In genomic region chr16:19067349-19068236, GRCh38 we compare ENCODE assay signal across 1 cellular context.
A peak's percentile ranks its signal among the peaks of the same experiment; 100 is the strongest.
TF ChIP-seq lines count a peak whose summit lies in the region.

Gene COQ7 (plus strand): TSS chr16:19067614. CDS start chr16:19067665, 51 bp downstream.

TF ChIP-seq in GM12878, 131 proteins besides CTCF, POLR2A, EP300 and RAD21 (continued from another document and continues in another):
- TF ChIP-seq ZBTB40 (IDR thresholded peaks at IDR 0.05; ENCODE audit: borderline replicate concordance) (peak; percentile 79; the same call in 1 of the 2 replicates), GABPA (IDR thresholded peaks at IDR 0.05; ENCODE audit: low read depth) (peak; percentile 81), BHLHE40 (IDR thresholded peaks at IDR 0.05; ENCODE audit: borderline replicate concordance in 1 of 2, low read depth in 2 of 2, low read length in 1 of 2) (peak; percentile 50 to 83; a peak in 3 of 4 replicates), ELK1 (IDR thresholded peaks at IDR 0.05; ENCODE audit: low read depth, low read length) (peak; percentile 69), CBX3 (IDR thresholded peaks at IDR 0.05; ENCODE audit: borderline replicate concordance, low read depth) (no peak), CEBPZ (IDR thresholded peaks at IDR 0.05; ENCODE audit: low read depth, low read length) (no peak), TCF7 (IDR thresholded peaks at IDR 0.05; ENCODE audit: borderline replicate concordance) (no peak), NFXL1 (IDR thresholded peaks at IDR 0.05; ENCODE audit: borderline replicate concordance) (no peak), FOXM1 (IDR thresholded peaks at IDR 0.05; ENCODE audit: low read depth, low read length) (no peak), CHD2 (IDR thresholded peaks at IDR 0.05; ENCODE audit: borderline replicate concordance, low read depth, low read length) (peak; percentile 92), CHD4 (IDR thresholded peaks at IDR 0.05) (no peak), YBX1 (IDR thresholded peaks at IDR 0.05) (no peak), MXI1 (IDR thresholded peaks at IDR 0.05; ENCODE audit: low read depth, low read length) (peak; percentile 87), KLF5 (IDR thresholded peaks at IDR 0.05; ENCODE audit: partially characterized antibody) (peak; percentile 88), SREBF1 (IDR thresholded peaks at IDR 0.05; ENCODE audit: low read length) (no peak; the same call in 1 of the 2 replicates), RAD51 (IDR thresholded peaks at IDR 0.05) (peak; percentile 82), IKZF1 (conservative IDR thresholded peaks at IDR 0.05) (peak; percentile 67), E2F4 (IDR thresholded peaks at IDR 0.05; ENCODE audit: low read depth, low read length) (peak; percentile 43), MYC (IDR thresholded peaks at IDR 0.05; ENCODE audit: insufficient read depth, insufficient read length, insufficient replicate concordance, low read length, severe bottlenecking) (no peak), TAF1 (IDR thresholded peaks at IDR 0.05; ENCODE audit: borderline replicate concordance, low read depth, low read length) (0 out of 2 replicates have a peak, but pooled peaks have one; percentile 46), NRF1 (conservative IDR thresholded peaks at IDR 0.05; ENCODE audit: low read depth, low read length) (peak; percentile 38), SMARCA5 (IDR thresholded peaks at IDR 0.05) (peak; percentile 50; the same call in 1 of the 2 replicates), ESRRA (IDR thresholded peaks at IDR 0.05; ENCODE audit: low read length) (peak; percentile 80), SMAD1 (IDR thresholded peaks at IDR 0.05; ENCODE audit: low read depth, partially characterized antibody) (no peak), PAX8 (IDR thresholded peaks at IDR 0.05) (no peak), E4F1 (IDR thresholded peaks at IDR 0.05; ENCODE audit: borderline replicate concordance, partially characterized antibody) (peak; percentile 74), ZNF592 (IDR thresholded peaks at IDR 0.05) (no peak; the same call in 1 of the 2 replicates), BACH1 (IDR thresholded peaks at IDR 0.05; ENCODE audit: borderline replicate concordance) (peak; percentile 54; the same call in 1 of the 2 replicates), RFX5 (IDR thresholded peaks at IDR 0.05; ENCODE audit: low read depth, low read length) (peak; percentile 80), EGR1 (IDR thresholded peaks at IDR 0.05; ENCODE audit: borderline replicate concordance in 1 of 2, low read depth in 2 of 2, low read length in 2 of 2) (peak in 1 of 2 experiments; percentile 69; a peak in 1 of 3 replicates), YY1 (IDR thresholded peaks at IDR 0.05; ENCODE audit: low read depth, low read length) (no peak; the same call in 1 of the 2 replicates), SMC3 (IDR thresholded peaks at IDR 0.05; ENCODE audit: borderline replicate concordance, low read length) (no peak), WRNIP1 (IDR thresholded peaks at IDR 0.05; ENCODE audit: borderline replicate concordance, low read depth, low read length) (no peak), RBBP5 (conservative IDR thresholded peaks at IDR 0.05) (0 out of 2 replicates have a peak, but pooled peaks have one; percentile 43), MEF2A (IDR thresholded peaks at IDR 0.05; ENCODE audit: insufficient read depth, low read depth, low read length) (no peak), USF1 (IDR thresholded peaks at IDR 0.05; ENCODE audit: borderline replicate concordance, extremely low read length, insufficient read depth, low read depth, low read length) (peak; percentile 65), STAT1 (conservative IDR thresholded peaks at IDR 0.05) (no peak), PBX3 (IDR thresholded peaks at IDR 0.05; ENCODE audit: insufficient replicate concordance, low read depth, low read length) (peak; percentile 98), ETV6 (conservative IDR thresholded peaks at IDR 0.05 in 1 of 2, IDR thresholded peaks at IDR 0.05 in 1 of 2; ENCODE audit: borderline replicate concordance in 1 of 2, low read depth in 1 of 2) (no peak; a peak in 1 of 4 replicates), IRF4 (IDR thresholded peaks at IDR 0.05; ENCODE audit: low read depth, low read length) (0 out of 2 replicates have a peak, but pooled peaks have one; percentile 28), EED (IDR thresholded peaks at IDR 0.05; ENCODE audit: low read depth) (no peak), SIN3A (IDR thresholded peaks at IDR 0.05; ENCODE audit: low read depth, low read length) (peak; percentile 19; the same call in 1 of the 2 replicates), ZBED1 (IDR thresholded peaks at IDR 0.05; ENCODE audit: borderline replicate concordance) (no peak)
